In genomic region chr12:123269395-123269892, GRCh38 we compare ENCODE assay signal across 1 cellular context.
TF ChIP-seq lines count a peak whose summit lies in the region.

No MANE protein-coding gene starts in this region.

TF ChIP-seq in HepG2, 621 proteins besides CTCF, POLR2A, EP300 and RAD21 (continued from another document):
- TF ChIP-seq ZBTB33 (CRISPR knock-in tag; IDR thresholded peaks at IDR 0.05) (peak; percentile 59; the same call in 1 of the 2 replicates), ZNF432 (CRISPR knock-in tag; IDR thresholded peaks at IDR 0.05; ENCODE audit: borderline replicate concordance) (no peak), MXD3 (CRISPR knock-in tag; IDR thresholded peaks at IDR 0.05) (0 out of 2 replicates have a peak, but pooled peaks have one; percentile 14), ZNF263 (CRISPR knock-in tag; IDR thresholded peaks at IDR 0.05) (no peak)
- TF ChIP-seq, protein P1, sequence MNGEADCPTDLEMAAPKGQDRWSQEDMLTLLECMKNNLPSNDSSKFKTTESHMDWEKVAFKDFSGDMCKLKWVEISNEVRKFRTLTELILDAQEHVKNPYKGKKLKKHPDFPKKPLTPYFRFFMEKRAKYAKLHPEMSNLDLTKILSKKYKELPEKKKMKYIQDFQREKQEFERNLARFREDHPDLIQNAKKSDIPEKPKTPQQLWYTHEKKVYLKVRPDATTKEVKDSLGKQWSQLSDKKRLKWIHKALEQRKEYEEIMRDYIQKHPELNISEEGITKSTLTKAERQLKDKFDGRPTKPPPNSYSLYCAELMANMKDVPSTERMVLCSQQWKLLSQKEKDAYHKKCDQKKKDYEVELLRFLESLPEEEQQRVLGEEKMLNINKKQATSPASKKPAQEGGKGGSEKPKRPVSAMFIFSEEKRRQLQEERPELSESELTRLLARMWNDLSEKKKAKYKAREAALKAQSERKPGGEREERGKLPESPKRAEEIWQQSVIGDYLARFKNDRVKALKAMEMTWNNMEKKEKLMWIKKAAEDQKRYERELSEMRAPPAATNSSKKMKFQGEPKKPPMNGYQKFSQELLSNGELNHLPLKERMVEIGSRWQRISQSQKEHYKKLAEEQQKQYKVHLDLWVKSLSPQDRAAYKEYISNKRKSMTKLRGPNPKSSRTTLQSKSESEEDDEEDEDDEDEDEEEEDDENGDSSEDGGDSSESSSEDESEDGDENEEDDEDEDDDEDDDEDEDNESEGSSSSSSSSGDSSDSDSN (CRISPR knock-in tag; IDR thresholded peaks at IDR 0.05), result no peak
